12 cellular contexts compared by ENCODE assay signal in genomic region chr17:3969963-3970362, GRCh38. TPM values are rescaled to one million over a fixed set of nuclear protein-coding genes. Genes with fewer than 3 reads are reported as not detected.
"Had no signal": no experiment of that assay in that cellular context is flagged by ENCODE, and none has a peak within 500 bp of the region (broad histone marks: within the 10 kb centered on the region; RNA-seq: fewer than 3 reads in every experiment).

No MANE protein-coding gene starts in this region.

- H3K9ac ChIP-seq: GM23248, KMS-11 had no signal

- H3K36me3 ChIP-seq: HAP-1 had no signal

- H2AFZ ChIP-seq: GM23248 had no signal

- H3K9me3 ChIP-seq: HAP-1 had no signal

- DNase-seq: GM23248, GOT3, H7, HFFc6, KBM-7 had no signal

- H3K4me2 ChIP-seq: KMS-11 had no signal

- H3K27me3 Mint-ChIP-seq: IgD-negative memory B cell had no signal

- H3K4me3 ChIP-seq: GM23248, HAP-1 had no signal

- H3K4me3 Mint-ChIP-seq: HFFc6 had no signal

- H3K27ac ChIP-seq: GM23248, HL-60, KMS-11 had no signal

- H3K9me3 Mint-ChIP-seq: IgD-negative memory B cell had no signal

- H3K27ac Mint-ChIP-seq: HFFc6 had no signal

RNA-seq across cellular contexts. Expression of gene ATP2A3, which starts 5.7 kb away (rescaled TPM):
- total RNA-seq: HepG2, HT1080 had no signal

RNA-seq across cellular contexts. Expression of gene P2RX1, which starts 53.7 kb away (rescaled TPM):
- total RNA-seq: GM23248, H4, HT1080 had no signal
- polyA plus RNA-seq: GM23248 had no signal
